In the genomic region with DNA sequence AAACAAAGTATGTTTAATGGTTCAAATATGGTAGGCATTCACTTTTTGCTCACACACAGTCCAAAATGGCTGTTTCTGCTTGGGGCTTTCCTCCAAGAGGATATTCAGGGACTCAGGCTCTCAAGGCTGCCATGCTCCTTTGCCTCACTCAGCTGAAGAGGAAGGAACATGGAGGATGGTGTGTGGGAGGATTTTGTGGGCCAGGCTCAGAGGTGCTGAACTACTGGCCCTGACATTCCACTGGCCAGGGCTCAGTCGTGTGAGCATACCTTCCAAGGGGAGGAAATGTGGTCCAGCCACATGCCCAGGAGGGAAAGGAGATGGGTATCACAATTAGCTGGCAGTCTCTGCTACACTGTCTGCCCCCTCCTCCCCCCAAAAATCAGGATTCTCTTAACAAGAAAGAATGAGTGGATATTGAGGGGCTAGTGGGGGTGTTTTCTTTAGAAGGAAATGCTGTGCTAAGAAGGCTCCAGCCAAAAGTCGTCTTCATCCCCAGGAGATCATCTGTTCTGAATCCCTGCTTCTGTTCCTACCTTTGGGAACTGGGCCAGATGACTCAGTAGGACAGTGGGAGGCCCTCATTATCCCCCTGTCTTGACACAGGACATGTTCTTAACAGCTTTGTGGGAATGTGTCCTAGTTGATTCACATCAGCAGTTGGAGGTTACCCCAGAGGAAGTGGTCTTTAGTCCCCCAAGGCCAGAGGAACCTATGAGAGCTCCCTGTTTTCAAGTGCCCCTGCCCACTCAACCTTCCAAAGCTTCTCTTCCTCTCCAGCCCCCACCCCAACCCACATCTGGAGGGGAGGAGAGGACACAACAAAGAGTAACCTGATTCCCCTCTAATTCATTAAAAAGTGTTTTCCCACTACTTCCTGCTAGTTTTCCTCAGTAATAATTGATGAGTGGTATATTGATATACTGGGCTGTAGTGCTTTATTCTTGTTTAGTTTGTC, we compare ENCODE assay signal across 13 cellular contexts. TPM values are rescaled to one million over a fixed set of nuclear protein-coding genes. Genes with fewer than 3 reads are reported as not detected.
A peak's percentile ranks its signal among the peaks of the same experiment; 100 is the strongest.
DNase-seq lines count a peak whose midpoint lies in the region; ATAC-seq, FAIRE-seq and TF ChIP-seq lines count a peak whose summit lies in the region.
"Had no signal": no experiment of that assay in that cellular context is flagged by ENCODE, and none has a peak within 500 bp of the region (broad histone marks: within the 10 kb centered on the region; RNA-seq: fewer than 3 reads in every experiment).

No MANE protein-coding gene starts in this region.

- H3K36me3 ChIP-seq in left ventricle myocardium inferior (peaks cover 1% of the 10 kb centered on the region), RWPE2 (ENCODE audit: low read depth) (no peaks in the 10 kb centered on the region)
- H3K36me3 ChIP-seq: adrenal gland, esophagus squamous epithelium had no signal

- H3K27ac ChIP-seq in left ventricle myocardium inferior (replicated peaks) = peak overlapping the region; percentile 90
- H3K27ac ChIP-seq in RWPE2 (ENCODE audit: poor library complexity, severe bottlenecking) = no peak overlapping the region
- H3K27ac ChIP-seq: left lung had no signal

- intact Hi-C loops in left ventricle myocardium inferior (cut with micrococcal nuclease) = no loop called here
- intact Hi-C loops in cardiac septum (cut with DNase I) = no loop called here

- no peak overlapping the region for H3K4me3 ChIP-seq in left ventricle myocardium inferior
- H3K4me3 ChIP-seq in RWPE2 (ENCODE audit: severe bottlenecking) = no peak overlapping the region
- H3K4me3 ChIP-seq in fibroblast of villous mesenchyme (ENCODE audit: low read depth, low read length) = no peak overlapping the region
- H3K4me3 ChIP-seq: adrenal gland, esophagus squamous epithelium, left lung had no signal

- H3K27me3 ChIP-seq in left ventricle myocardium inferior (ENCODE audit: low read depth) (no peaks in the 10 kb centered on the region), RWPE2 (ENCODE audit: insufficient read depth, poor library complexity, severe bottlenecking) (no peaks in the 10 kb centered on the region)
- H3K27me3 ChIP-seq: adrenal gland, esophagus squamous epithelium, left lung had no signal

- TF ChIP-seq CTCF in left ventricle myocardium inferior (IDR thresholded peaks at IDR 0.05; ENCODE audit: borderline replicate concordance) = no peak
- no peak for TF ChIP-seq CTCF in RWPE2 (IDR thresholded peaks at IDR 0.05; ENCODE audit: poor library complexity, severe bottlenecking)
- no peak for TF ChIP-seq CTCF in fibroblast of villous mesenchyme (IDR thresholded peaks at IDR 0.05; ENCODE audit: insufficient read depth, low read depth, low read length)

- DNase-seq in left ventricle myocardium inferior = no peak
- DNase-seq in cardiac septum (ENCODE audit: low spot score) = no peak
- DNase-seq in RWPE2 (ENCODE audit: low spot score) = no peak
- DNase-seq in fibroblast of villous mesenchyme (ENCODE audit: low read depth) = peak; percentile 25
- DNase-seq in urothelium cell line (ENCODE audit: low spot score) = peak; percentile 21
- no peak for DNase-seq in HEK293T (ENCODE audit: extremely low spot score)
- DNase-seq: esophagus squamous epithelium, left lung, T-cell had no signal

- ATAC-seq in RWPE2 (ENCODE audit: low read depth) (peak; percentile 29; the same call in 1 of the 3 replicates), HG03378 (IDR thresholded peaks at IDR 0.05; ENCODE audit: unreplicated experiment) (no peak), HG02938 (IDR thresholded peaks at IDR 0.05; ENCODE audit: unreplicated experiment) (no peak)
- ATAC-seq: left lung, T-cell had no signal

- H3K4me1 ChIP-seq in left ventricle myocardium inferior = peaks cover 79% of the 10 kb centered on the region
- no peaks in the 10 kb centered on the region for H3K4me1 ChIP-seq in RWPE2 (ENCODE audit: insufficient read depth, poor library complexity, severe bottlenecking)

- CTCF ChIA-PET in HEK293T (lab: Yijun Ruan, JAX) = interaction anchor here (0.8 kb wide), 1 partner anchor 9 kb away, joined by 4 read pairs; a partner anchor contains a TSS

- H3K9me3 ChIP-seq in left ventricle myocardium inferior (replicated peaks) (no peaks in the 10 kb centered on the region), RWPE2 (ENCODE audit: severe bottlenecking) (no peaks in the 10 kb centered on the region)
- H3K9me3 ChIP-seq: adrenal gland, esophagus squamous epithelium, left lung had no signal

- FAIRE-seq in urothelium cell line (lab: Jason Lieb, UNC) = no peak
- FAIRE-seq: GM12892 had no signal

- POLR2A ChIA-PET in HEK293T (lab: Yijun Ruan, JAX) = interaction anchor here (2.9 kb wide), 1 partner anchor 9 kb away, joined by 11 read pairs; a partner anchor contains a TSS

TF ChIP-seq in HEK293T, 16 proteins besides CTCF, POLR2A, EP300 and RAD21:
- no peak for TF ChIP-seq ZNF384 (IDR thresholded peaks at IDR 0.05)
- TF ChIP-seq TARDBP (IDR thresholded peaks at IDR 0.05) = no peak
- TF ChIP-seq FOXK2 (IDR thresholded peaks at IDR 0.05) = no peak
- no peak for TF ChIP-seq FOXM1 (IDR thresholded peaks at IDR 0.05; ENCODE audit: borderline replicate concordance)
- no peak for TF ChIP-seq SUZ12 (IDR thresholded peaks at IDR 0.05)
- TF ChIP-seq HDGF (IDR thresholded peaks at IDR 0.05; ENCODE audit: borderline replicate concordance) = no peak
- no peak for TF ChIP-seq NFRKB (IDR thresholded peaks at IDR 0.05)
- TF ChIP-seq, protein P1, sequence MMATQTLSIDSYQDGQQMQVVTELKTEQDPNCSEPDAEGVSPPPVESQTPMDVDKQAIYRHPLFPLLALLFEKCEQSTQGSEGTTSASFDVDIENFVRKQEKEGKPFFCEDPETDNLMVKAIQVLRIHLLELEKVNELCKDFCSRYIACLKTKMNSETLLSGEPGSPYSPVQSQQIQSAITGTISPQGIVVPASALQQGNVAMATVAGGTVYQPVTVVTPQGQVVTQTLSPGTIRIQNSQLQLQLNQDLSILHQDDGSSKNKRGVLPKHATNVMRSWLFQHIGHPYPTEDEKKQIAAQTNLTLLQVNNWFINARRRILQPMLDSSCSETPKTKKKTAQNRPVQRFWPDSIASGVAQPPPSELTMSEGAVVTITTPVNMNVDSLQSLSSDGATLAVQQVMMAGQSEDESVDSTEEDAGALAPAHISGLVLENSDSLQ (IDR thresholded peaks at IDR 0.05) = no peak
- TF ChIP-seq CTBP1 (IDR thresholded peaks at IDR 0.05; ENCODE audit: borderline replicate concordance) = no peak
- TF ChIP-seq ARNT (IDR thresholded peaks at IDR 0.05) = no peak
- TF ChIP-seq L3MBTL2 (conservative IDR thresholded peaks at IDR 0.05) = no peak
- TF ChIP-seq BHLHE40 (IDR thresholded peaks at IDR 0.05; ENCODE audit: borderline replicate concordance) = no peak
- TF ChIP-seq FOXA1 (IDR thresholded peaks at IDR 0.05) = no peak
- TF ChIP-seq LEF1 (IDR thresholded peaks at IDR 0.05; ENCODE audit: borderline replicate concordance) = no peak
- TF ChIP-seq SP1 (IDR thresholded peaks at IDR 0.05) = no peak
- TF ChIP-seq ELF4 (IDR thresholded peaks at IDR 0.05) = no peak

RNA-seq across cellular contexts. Expression of a gene that starts 8.9 kb away (rescaled TPM):
- total RNA-seq in left ventricle myocardium inferior = 25.6 TPM
- 38.8 TPM for total RNA-seq in cardiac septum
- total RNA-seq in fibroblast of villous mesenchyme = 3.2 and 3.5 TPM in 2 replicates

Comparison
In these comparisons a context has a peak if more than half of its experiments do, and no peak if none do; other contexts are left out.
1. DNase-seq: peak in fibroblast of villous mesenchyme (single experiment) and urothelium cell line (single experiment); none in left ventricle myocardium inferior (single experiment), cardiac septum (single experiment), RWPE2 (single experiment) and HEK293T (single experiment).